Comparison of ENCODE assay signal across 22 cellular contexts in the genomic region with DNA sequence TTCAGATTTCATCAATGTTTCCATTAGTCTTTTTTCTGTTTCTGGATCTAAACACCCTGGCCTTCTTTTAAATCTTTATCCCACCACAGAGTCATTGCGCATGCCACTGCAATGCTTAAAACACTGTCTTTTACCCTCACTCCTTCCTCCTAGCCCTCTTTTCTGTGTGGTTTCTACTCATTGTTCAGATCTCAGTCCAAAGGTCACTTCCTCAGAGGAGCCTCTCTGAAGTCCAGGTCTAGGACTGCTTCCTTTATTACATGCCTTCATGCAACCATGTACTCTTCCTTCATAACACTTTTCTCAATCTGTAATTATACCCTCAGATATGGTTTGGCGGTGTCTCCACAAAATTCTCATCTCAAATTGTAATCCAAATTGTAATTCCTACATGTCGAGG.
DNase-seq lines count a peak whose midpoint lies in the region; ATAC-seq, FAIRE-seq and TF ChIP-seq lines count a peak whose summit lies in the region.
"Had no signal": no experiment of that assay in that cellular context is flagged by ENCODE, and none has a peak within 500 bp of the region (broad histone marks: within the 10 kb centered on the region; RNA-seq: fewer than 3 reads in every experiment).

No MANE protein-coding gene starts in this region.

- POLR2A ChIA-PET in GM12878 (lab: Charles Lee), result no interaction called here

- WGBS in GM12878 (ENCODE audit: insufficient coverage, insufficient replicate concordance, low lambda C conversion rate, missing lambda C conversion rate), result 45% methylated on average over 3 of the region's 3 CpGs

- CTCF ChIA-PET in GM12878 (lab: Yijun Ruan, JAX), result no interaction called here

- no peaks in the 10 kb centered on the region for H4K20me1 ChIP-seq in GM12878 (ENCODE audit: control insufficient read depth, insufficient read depth)

- SMC1A ChIA-PET in GM12878 (lab: Charles Lee; ENCODE audit: uncharacterized antibody, unreplicated experiment), result no interaction called here

- H3K4me3 ChIP-seq in GM12878 (no peak overlapping the region), colonic mucosa (no peak overlapping the region)
- H3K4me3 ChIP-seq: right atrium auricular region, stomach had no signal

- no peaks in the 10 kb centered on the region for H3K79me2 ChIP-seq in GM12878 (ENCODE audit: control insufficient read depth, insufficient read depth, low read length)

- DNase-seq in GF-D8 (lab: John Stamatoyannopoulos, UW) (peak; percentile 86), GM12878 (ENCODE audit: low read depth, low spot score) (no peak), DMS 273 treated with DMSO at 0.1 percent for 48 hours (lab: John Stamatoyannopoulos, UW) (no peak), colonic mucosa (no peak), NK-92 (lab: John Stamatoyannopoulos, UW; ENCODE audit: unreplicated experiment) (no peak)
- DNase-seq in stimulated activated CD8-positive, alpha-beta memory T cell treated with anti-CD3 and anti-CD28 coated beads, Interleukin-4, amount 100 ng/mL, for 48 hours, result no peak
- DNase-seq: activated effector memory CD4-positive, alpha-beta T cell treated with Interleukin-2 at 50 U/mL for 16 hours; amniotic stem cell; caudate nucleus; CD8-positive, alpha-beta memory T cell; effector CD8-positive, alpha-beta T cell; IMR-90; NCI-H2171; stomach; T-cell had no signal

- H3K36me3 ChIP-seq in GM12878 (ENCODE audit: control insufficient read depth in 2 of 2, insufficient read depth in 2 of 2, low read length in 1 of 2) (no peaks in the 10 kb centered on the region), colonic mucosa (no peaks in the 10 kb centered on the region)
- H3K36me3 ChIP-seq: neutrophil, right atrium auricular region, stomach had no signal

- H3K9me3 ChIP-seq in GM12878 (replicated peaks; ENCODE audit: control insufficient read depth, insufficient read depth, low read length) (no peaks in the 10 kb centered on the region), colonic mucosa (no peaks in the 10 kb centered on the region)
- H3K9me3 ChIP-seq: neutrophil, right atrium auricular region, stomach had no signal

- ATAC-seq in GM19463 (IDR thresholded peaks at IDR 0.05; ENCODE audit: unreplicated experiment) (peak; percentile 81), HG03432 (IDR thresholded peaks at IDR 0.05; ENCODE audit: unreplicated experiment) (peak; percentile 62), GM12878 (peak; percentile 50)
- ATAC-seq: activated CD4-positive, CD25-positive, alpha-beta regulatory T cell treated with anti-CD3 and anti-CD28 coated beads, Interleukin-2, amount 50 U/mL, for 24 hours; T-cell had no signal

- no peak overlapping the region for H2AFZ ChIP-seq in GM12878 (ENCODE audit: control insufficient read depth, low read depth, low read length)

- RAD21 ChIA-PET in GM12878 (lab: Charles Lee; ENCODE audit: unreplicated experiment), result no interaction called here

- H3K4me1 ChIP-seq in GM12878 (ENCODE audit: control insufficient read depth, insufficient read depth, low read length) (no peaks in the 10 kb centered on the region), colonic mucosa (no peaks in the 10 kb centered on the region)
- H3K4me1 ChIP-seq: right atrium auricular region had no signal

- H3K27ac ChIP-seq in GM12878 (ENCODE audit: control insufficient read depth, insufficient read depth) (no peak overlapping the region), colonic mucosa (no peak overlapping the region)
- H3K27ac ChIP-seq: neutrophil, right atrium auricular region had no signal

- no peak overlapping the region for H3K4me2 ChIP-seq in GM12878 (ENCODE audit: control insufficient read depth, insufficient read depth)

- TF ChIP-seq POLR2A in GM12878 (IDR thresholded peaks at IDR 0.05; ENCODE audit: low read depth, low read length), result no peak

- H3K9ac ChIP-seq in GM12878 (ENCODE audit: control insufficient read depth, insufficient read depth, low read length) (no peak overlapping the region), colonic mucosa (ENCODE audit: low read depth in 2 of 2, low read length in 2 of 2) (no peak overlapping the region)

- FAIRE-seq in GM12878 (lab: Jason Lieb, UNC), result no peak
- FAIRE-seq: keratinocyte, urothelium cell line had no signal

- no peak for TF ChIP-seq RAD21 in GM12878 (IDR thresholded peaks at IDR 0.05; ENCODE audit: insufficient read depth, low read depth, low read length)

- intact Hi-C loops in GM12878 (cut with micrococcal nuclease; ENCODE audit: unreplicated experiment) (no loop called here), colonic mucosa (cut with DNase I) (no loop called here)

- H3K27me3 ChIP-seq in GM12878 (replicated peaks in 1 of 2; ENCODE audit: control insufficient read depth in 2 of 2, insufficient read depth in 2 of 2, low read length in 1 of 2) (no peaks in the 10 kb centered on the region), colonic mucosa (no peaks in the 10 kb centered on the region)
- H3K27me3 ChIP-seq: neutrophil, right atrium auricular region, stomach had no signal

- no peak for TF ChIP-seq CTCF in GM12878 (IDR thresholded peaks at IDR 0.05 in 2 of 3, conservative IDR thresholded peaks at IDR 0.05 in 1 of 3; ENCODE audit: control insufficient read depth in 2 of 3, extremely low read depth in 1 of 3, insufficient read depth in 1 of 3, low read depth in 3 of 3, low read length in 3 of 3)
- TF ChIP-seq CTCF in colonic mucosa (IDR thresholded peaks at IDR 0.05), result no peak

- in situ Hi-C loops in GM12878 (cut with MboI), result no loop called here

- no TSS peak for BruUV-seq in GM12878 (replicated peaks; lab: Mats Ljungman, UMichigan)

- TF ChIP-seq EP300 in GM12878 (IDR thresholded peaks at IDR 0.05; ENCODE audit: borderline replicate concordance in 1 of 2, control insufficient read depth in 1 of 2, low read depth in 2 of 2, low read length in 2 of 2), result no peak

TF ChIP-seq in GM12878, 131 proteins besides CTCF, POLR2A, EP300 and RAD21:
- no peak for TF ChIP-seq BACH1 (IDR thresholded peaks at IDR 0.05; ENCODE audit: borderline replicate concordance)
- no peak for TF ChIP-seq BHLHE40 (IDR thresholded peaks at IDR 0.05; ENCODE audit: borderline replicate concordance in 1 of 2, low read depth in 2 of 2, low read length in 1 of 2)
- TF ChIP-seq EGR1 (IDR thresholded peaks at IDR 0.05; ENCODE audit: borderline replicate concordance in 1 of 2, low read depth in 2 of 2, low read length in 2 of 2), result no peak
- no peak for TF ChIP-seq HCFC1 (IDR thresholded peaks at IDR 0.05; ENCODE audit: low read length)
- no peak for TF ChIP-seq BCL11A (IDR thresholded peaks at IDR 0.05; ENCODE audit: low read depth, low read length)
- no peak for TF ChIP-seq SMARCA5 (IDR thresholded peaks at IDR 0.05)
- no peak for TF ChIP-seq BMI1 (IDR thresholded peaks at IDR 0.05; ENCODE audit: borderline replicate concordance)
- TF ChIP-seq IRF4 (IDR thresholded peaks at IDR 0.05; ENCODE audit: low read depth, low read length), result no peak
- TF ChIP-seq, protein P1, sequence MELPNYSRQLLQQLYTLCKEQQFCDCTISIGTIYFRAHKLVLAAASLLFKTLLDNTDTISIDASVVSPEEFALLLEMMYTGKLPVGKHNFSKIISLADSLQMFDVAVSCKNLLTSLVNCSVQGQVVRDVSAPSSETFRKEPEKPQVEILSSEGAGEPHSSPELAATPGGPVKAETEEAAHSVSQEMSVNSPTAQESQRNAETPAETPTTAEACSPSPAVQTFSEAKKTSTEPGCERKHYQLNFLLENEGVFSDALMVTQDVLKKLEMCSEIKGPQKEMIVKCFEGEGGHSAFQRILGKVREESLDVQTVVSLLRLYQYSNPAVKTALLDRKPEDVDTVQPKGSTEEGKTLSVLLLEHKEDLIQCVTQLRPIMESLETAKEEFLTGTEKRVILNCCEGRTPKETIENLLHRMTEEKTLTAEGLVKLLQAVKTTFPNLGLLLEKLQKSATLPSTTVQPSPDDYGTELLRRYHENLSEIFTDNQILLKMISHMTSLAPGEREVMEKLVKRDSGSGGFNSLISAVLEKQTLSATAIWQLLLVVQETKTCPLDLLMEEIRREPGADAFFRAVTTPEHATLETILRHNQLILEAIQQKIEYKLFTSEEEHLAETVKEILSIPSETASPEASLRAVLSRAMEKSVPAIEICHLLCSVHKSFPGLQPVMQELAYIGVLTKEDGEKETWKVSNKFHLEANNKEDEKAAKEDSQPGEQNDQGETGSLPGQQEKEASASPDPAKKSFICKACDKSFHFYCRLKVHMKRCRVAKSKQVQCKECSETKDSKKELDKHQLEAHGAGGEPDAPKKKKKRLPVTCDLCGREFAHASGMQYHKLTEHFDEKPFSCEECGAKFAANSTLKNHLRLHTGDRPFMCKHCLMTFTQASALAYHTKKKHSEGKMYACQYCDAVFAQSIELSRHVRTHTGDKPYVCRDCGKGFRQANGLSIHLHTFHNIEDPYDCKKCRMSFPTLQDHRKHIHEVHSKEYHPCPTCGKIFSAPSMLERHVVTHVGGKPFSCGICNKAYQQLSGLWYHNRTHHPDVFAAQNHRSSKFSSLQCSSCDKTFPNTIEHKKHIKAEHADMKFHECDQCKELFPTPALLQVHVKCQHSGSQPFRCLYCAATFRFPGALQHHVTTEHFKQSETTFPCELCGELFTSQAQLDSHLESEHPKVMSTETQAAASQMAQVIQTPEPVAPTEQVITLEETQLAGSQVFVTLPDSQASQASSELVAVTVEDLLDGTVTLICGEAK (IDR thresholded peaks at IDR 0.05; ENCODE audit: borderline replicate concordance), result no peak
